In genomic region chr18:35174093-35174731, GRCh38 we compare ENCODE assay signal across 8 cellular contexts.
A peak's percentile ranks its signal among the peaks of the same experiment; 100 is the strongest.
DNase-seq lines count a peak whose midpoint lies in the region; ATAC-seq and TF ChIP-seq lines count a peak whose summit lies in the region.

No MANE protein-coding gene starts in this region.

- no peaks in the 10 kb centered on the region for H3K4me1 ChIP-seq in PC-3 (ENCODE audit: insufficient read depth, low read length)

- H3K9me2 ChIP-seq in PC-3 (replicated peaks; ENCODE audit: low read length): no peaks in the 10 kb centered on the region

- H3F3A ChIP-seq in PC-3 (ENCODE audit: low read length, unreplicated experiment): no peaks in the 10 kb centered on the region

- TF ChIP-seq CTCF in PC-3 (conservative IDR thresholded peaks at IDR 0.05; ENCODE audit: low read depth, low read length): no peak

- intact Hi-C loops in PC-3 (cut with micrococcal nuclease): no loop called here

- no peak overlapping the region for H3K4me3 ChIP-seq in PC-3 (ENCODE audit: low read length)

- no peaks in the 10 kb centered on the region for H3K36me3 ChIP-seq in PC-3 (ENCODE audit: low read depth, low read length)

- ATAC-seq in GM19351 (IDR thresholded peaks at IDR 0.05; ENCODE audit: unreplicated experiment) (peak; percentile 97), HG03103 (IDR thresholded peaks at IDR 0.05; ENCODE audit: low read depth, unreplicated experiment) (peak; percentile 85), PC-3 (no peak)

- no peaks in the 10 kb centered on the region for H3K79me2 ChIP-seq in PC-3 (ENCODE audit: low read length)

- no peak overlapping the region for H2AFZ ChIP-seq in PC-3 (ENCODE audit: low read length)

- POLR2A ChIA-PET in PC-3 (lab: Charles Lee; ENCODE audit: unreplicated experiment): no interaction called here

- no peaks in the 10 kb centered on the region for H3K9me3 ChIP-seq in PC-3 (ENCODE audit: low read length)

- no peaks in the 10 kb centered on the region for H4K20me1 ChIP-seq in PC-3 (ENCODE audit: low read length)

- DNase-seq in NCI-H510A treated with DMSO at 0.1 percent for 48 hours (lab: John Stamatoyannopoulos, UW): peak; percentile 98
- DNase-seq in left kidney (ENCODE audit: low read depth, low spot score): peak; percentile 47
- no peak for DNase-seq in activated gamma-delta T cell treated with Interleukin-2 at 50 U/mL for 16 hours
- no peak for DNase-seq in NCI-H345 (lab: John Stamatoyannopoulos, UW)
- no peak for DNase-seq in HuH-7 (ENCODE audit: low spot score)
- DNase-seq in PC-3: no peak

- H3K27me3 ChIP-seq in PC-3 (ENCODE audit: low read length): no peaks in the 10 kb centered on the region

- H3K9ac ChIP-seq in PC-3 (ENCODE audit: low read length): no peak overlapping the region

- BruUV-seq in PC-3 (replicated peaks; lab: Mats Ljungman, UMichigan): no TSS peak

- no peak overlapping the region for H3K27ac ChIP-seq in PC-3 (ENCODE audit: low read length)

- CTCF ChIA-PET in PC-3 (lab: Charles Lee): interaction anchor here (0.7 kb wide), 1 partner anchor 193 kb away, joined by 9 read pairs; no protein-coding TSS in a partner anchor

- H3K4me2 ChIP-seq in PC-3 (ENCODE audit: low read length): no peak overlapping the region

Comparison
In these comparisons a context has a peak if more than half of its experiments do, and no peak if none do; other contexts are left out.
1. DNase-seq: peak in NCI-H510A treated with DMSO at 0.1 percent for 48 hours (single experiment) and left kidney (single experiment); none in activated gamma-delta T cell treated with Interleukin-2 at 50 U/mL for 16 hours (single experiment), NCI-H345 (single experiment), HuH-7 (single experiment) and PC-3 (single experiment).